ENCODE assay signal across 15 cellular contexts in the genomic region with DNA sequence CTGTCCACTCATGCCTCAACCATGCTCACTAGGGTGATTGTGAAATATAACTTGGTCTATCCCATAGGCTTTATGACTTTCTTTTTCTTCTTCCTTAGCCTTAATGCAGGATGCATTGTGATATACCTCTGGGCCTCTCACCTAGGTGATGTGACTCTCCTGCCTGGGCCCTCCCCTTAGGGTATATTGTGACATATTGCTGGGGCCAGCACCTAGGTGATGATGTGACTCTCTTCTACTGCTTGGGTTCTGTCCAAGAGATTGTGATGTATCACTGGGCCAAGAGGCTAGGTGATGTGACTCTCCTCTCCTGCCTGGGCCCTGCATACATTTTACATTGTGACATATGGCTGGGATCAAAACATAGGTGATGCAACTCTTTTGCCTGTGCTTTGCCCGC. TPM values are rescaled to one million over a fixed set of nuclear protein-coding genes. Genes with fewer than 3 reads are reported as not detected.
DNase-seq lines count a peak whose midpoint lies in the region; ATAC-seq, FAIRE-seq and TF ChIP-seq lines count a peak whose summit lies in the region.
"Had no signal": no experiment of that assay in that cellular context is flagged by ENCODE, and none has a peak within 500 bp of the region (broad histone marks: within the 10 kb centered on the region; RNA-seq: fewer than 3 reads in every experiment).

No MANE protein-coding gene starts in this region.

- peak; percentile 1 for DNase-seq in PC-3
- peak; percentile 51 for DNase-seq in bronchial epithelial cell (ENCODE audit: low read depth)
- peak; percentile 16 for DNase-seq in left lobe of liver (ENCODE audit: low spot score)
- DNase-seq in stimulated activated CD8-positive, alpha-beta memory T cell treated with anti-CD3 and anti-CD28 coated beads, Interleukin-4, amount 100 ng/mL, for 48 hours: peak; percentile 0
- DNase-seq in NCI-H1436 (lab: John Stamatoyannopoulos, UW): no peak
- DNase-seq in stimulated activated CD4-positive, alpha-beta T cell treated with anti-CD3 and anti-CD28 coated beads, Interleukin-4, amount 100 ng/mL, for 24 hours: no peak
- DNase-seq: ACHN; CD4-positive, alpha-beta memory T cell; DMS79 treated with DMSO at 0.1 percent for 48 hours; GF-D8; H9 had no signal

- no peak overlapping the region for H3K4me2 ChIP-seq in PC-3 (ENCODE audit: low read length)
- H3K4me2 ChIP-seq: BLaER1 had no signal

- no TSS peak for BruUV-seq in PC-3 (replicated peaks; lab: Mats Ljungman, UMichigan)

- H3K27me3 ChIP-seq in PC-3 (ENCODE audit: low read length) (no peaks in the 10 kb centered on the region), bronchial epithelial cell (ENCODE audit: control insufficient read depth, insufficient read depth, low read length) (no peaks in the 10 kb centered on the region)
- H3K27me3 ChIP-seq: BLaER1 had no signal

- CTCF ChIA-PET in PC-3 (lab: Charles Lee): no interaction called here

- TF ChIP-seq CTCF in PC-3 (conservative IDR thresholded peaks at IDR 0.05; ENCODE audit: low read depth, low read length) (no peak), bronchial epithelial cell (IDR thresholded peaks at IDR 0.05; ENCODE audit: insufficient read depth, low read length, severe bottlenecking) (no peak)

- no peaks in the 10 kb centered on the region for H3K9me3 ChIP-seq in PC-3 (ENCODE audit: low read length)
- H3K9me3 ChIP-seq: BLaER1 had no signal

- no peaks in the 10 kb centered on the region for H3K36me3 ChIP-seq in PC-3 (ENCODE audit: low read depth, low read length)
- H3K36me3 ChIP-seq in bronchial epithelial cell (ENCODE audit: control insufficient read depth, insufficient read depth, low read length): no peaks in the 10 kb centered on the region
- H3K36me3 ChIP-seq: BLaER1 had no signal

- H3K9ac ChIP-seq in PC-3 (ENCODE audit: low read length): no peak overlapping the region
- H3K9ac ChIP-seq: BLaER1 had no signal

- ATAC-seq in PC-3 (no peak), left lobe of liver (no peak), GM19324 (IDR thresholded peaks at IDR 0.05; ENCODE audit: low FRiP score, unreplicated experiment) (no peak)

- FAIRE-seq in bronchial epithelial cell (lab: Jason Lieb, UNC): no peak
- FAIRE-seq: A204.1, H1 had no signal

- no peak overlapping the region for H2AFZ ChIP-seq in PC-3 (ENCODE audit: low read length)

- H3K4me3 ChIP-seq in PC-3 (ENCODE audit: low read length) (no peak overlapping the region), bronchial epithelial cell (ENCODE audit: low read depth, low read length) (no peak overlapping the region)
- H3K4me3 ChIP-seq: BLaER1 had no signal

- H3K4me1 ChIP-seq in PC-3 (ENCODE audit: insufficient read depth, low read length): no peaks in the 10 kb centered on the region
- H3K4me1 ChIP-seq: BLaER1 had no signal

- H3K9me2 ChIP-seq in PC-3 (replicated peaks; ENCODE audit: low read length): no peaks in the 10 kb centered on the region

- H3K27ac ChIP-seq in PC-3 (ENCODE audit: low read length): no peak overlapping the region
- H3K27ac ChIP-seq: BLaER1 had no signal

- H4K20me1 ChIP-seq in PC-3 (ENCODE audit: low read length): no peaks in the 10 kb centered on the region
- H4K20me1 ChIP-seq: BLaER1 had no signal

- no peaks in the 10 kb centered on the region for H3K79me2 ChIP-seq in PC-3 (ENCODE audit: low read length)

- H3F3A ChIP-seq in PC-3 (ENCODE audit: low read length, unreplicated experiment): no peaks in the 10 kb centered on the region

- intact Hi-C loops in PC-3 (cut with micrococcal nuclease): no loop called here

- POLR2A ChIA-PET in PC-3 (lab: Charles Lee; ENCODE audit: unreplicated experiment): no interaction called here

RNA-seq across cellular contexts. Expression of a gene that starts 14.7 kb away (rescaled TPM):
- 4.3 and 4.8 TPM in 2 replicates for total RNA-seq in PC-3 (2014; rRNA removed)
- total RNA-seq in bronchial epithelial cell: 1.1 and 1.2 TPM in 2 replicates
- total RNA-seq in left lobe of liver: 0.70 TPM

Comparison
In these comparisons a context has a peak if more than half of its experiments do, and no peak if none do; other contexts are left out.
1. DNase-seq: peak in PC-3 (single experiment), bronchial epithelial cell (single experiment), left lobe of liver (single experiment) and stimulated activated CD8-positive, alpha-beta memory T cell treated with anti-CD3 and anti-CD28 coated beads, Interleukin-4, amount 100 ng/mL, for 48 hours (single experiment); none in NCI-H1436 (single experiment) and stimulated activated CD4-positive, alpha-beta T cell treated with anti-CD3 and anti-CD28 coated beads, Interleukin-4, amount 100 ng/mL, for 24 hours (single experiment).